Comparison of ENCODE assay signal across 1 cellular context in genomic region chr11:9716275-9717039, GRCh38.
TF ChIP-seq lines count a peak whose summit lies in the region.

No MANE protein-coding gene starts in this region.

TF ChIP-seq in WTC11, 78 proteins besides CTCF, POLR2A, EP300 and RAD21 (continued from another document):
- TF ChIP-seq, protein P1, sequence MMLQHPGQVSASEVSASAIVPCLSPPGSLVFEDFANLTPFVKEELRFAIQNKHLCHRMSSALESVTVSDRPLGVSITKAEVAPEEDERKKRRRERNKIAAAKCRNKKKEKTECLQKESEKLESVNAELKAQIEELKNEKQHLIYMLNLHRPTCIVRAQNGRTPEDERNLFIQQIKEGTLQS (CRISPR knock-in tag; conservative IDR thresholded peaks at IDR 0.05) = no peak
- TF ChIP-seq EMX1 (CRISPR knock-in tag; IDR thresholded peaks at IDR 0.05) = no peak
- TF ChIP-seq TEAD1 (CRISPR knock-in tag; IDR thresholded peaks at IDR 0.05) = no peak
- TF ChIP-seq FOXK1 (CRISPR knock-in tag; IDR thresholded peaks at IDR 0.05) = no peak
- TF ChIP-seq MYBL2 (CRISPR knock-in tag; IDR thresholded peaks at IDR 0.05) = no peak
